10 cellular contexts compared by ENCODE assay signal in genomic region chr17:48262982-48263586, GRCh38.
DNase-seq lines count a peak whose midpoint lies in the region; ATAC-seq and TF ChIP-seq lines count a peak whose summit lies in the region.
"Had no signal": no experiment of that assay in that cellular context is flagged by ENCODE, and none has a peak within 500 bp of the region (broad histone marks: within the 10 kb centered on the region; RNA-seq: fewer than 3 reads in every experiment).

No MANE protein-coding gene starts in this region.

- intact Hi-C loops in heart right ventricle (cut with DNase I) (no loop called here), left cardiac atrium (cut with DNase I) (no loop called here), upper lobe of right lung (cut with DNase I) (no loop called here)

- H3K27me3 ChIP-seq in heart right ventricle (peaks cover 0 to 6% (median 0%) of the 10 kb centered on the region in 7 donors), upper lobe of right lung (no peaks in the 10 kb centered on the region), gastroesophageal sphincter (peaks cover 29% of the 10 kb centered on the region)
- H3K27me3 ChIP-seq: SJSA1 had no signal

- 55 to 100% methylated on average over 1 of the region's 1 CpG for WGBS in heart right ventricle, 2 donors
- WGBS in gastroesophageal sphincter (ENCODE audit: low coverage in 1 of 2), 2 donors = 56% methylated on average over 1 of the region's 1 CpG; no CpG with 5 or more reads in 1 of the 2 donors

- H3K27ac ChIP-seq in heart right ventricle (no peak overlapping the region), upper lobe of right lung (no peak overlapping the region), gastroesophageal sphincter (no peak overlapping the region)
- H3K27ac ChIP-seq: SJSA1 had no signal

- DNase-seq in heart right ventricle = no peak
- DNase-seq in left cardiac atrium = no peak
- peak; percentile 33 for DNase-seq in NCI-H510A (lab: John Stamatoyannopoulos, UW)
- no peak for DNase-seq in endothelial cell (ENCODE audit: low spot score)
- no peak for DNase-seq in upper lobe of right lung
- DNase-seq in cortex of kidney (lab: John Stamatoyannopoulos, UW) = no peak
- no peak for DNase-seq in activated naive CD4-positive, alpha-beta T cell treated with anti-CD3 and anti-CD28 coated beads, Interleukin-2, amount 50 U/mL, for 72 hours (ENCODE audit: low spot score in 2 of 2)
- DNase-seq: mesendoderm had no signal

- ATAC-seq in heart right ventricle (no peak), left cardiac atrium (no peak), upper lobe of right lung (no peak), gastroesophageal sphincter (no peak)
- no peak for ATAC-seq in activated naive CD4-positive, alpha-beta T cell treated with anti-CD3 and anti-CD28 coated beads, Interleukin-2, amount 50 U/mL, for 72 hours

- no peak for TF ChIP-seq POLR2A in gastroesophageal sphincter (IDR thresholded peaks at IDR 0.05)

- no peak for TF ChIP-seq EP300 in gastroesophageal sphincter (IDR thresholded peaks at IDR 0.05)

- no peak overlapping the region for H3K4me3 Mint-ChIP-seq in endothelial cell (ENCODE audit: unreplicated experiment)

- TF ChIP-seq CTCF in heart right ventricle (IDR thresholded peaks at IDR 0.05) = peak in 7 of 9 donors; percentile 5 to 58 (median 46)
- TF ChIP-seq CTCF in endothelial cell (IDR thresholded peaks at IDR 0.05; ENCODE audit: unreplicated experiment) = peak; percentile 55
- peak; percentile 42 for TF ChIP-seq CTCF in upper lobe of right lung (IDR thresholded peaks at IDR 0.05)
- TF ChIP-seq CTCF in gastroesophageal sphincter (IDR thresholded peaks at IDR 0.05) = no peak

- H3K9me3 Mint-ChIP-seq in endothelial cell (ENCODE audit: unreplicated experiment) = no peaks in the 10 kb centered on the region
- no peaks in the 10 kb centered on the region for H3K9me3 Mint-ChIP-seq in activated naive CD4-positive, alpha-beta T cell treated with anti-CD3 and anti-CD28 coated beads, Interleukin-2, amount 50 U/mL, for 72 hours

- peaks cover 2% of the 10 kb centered on the region for H3K27me3 Mint-ChIP-seq in endothelial cell (ENCODE audit: unreplicated experiment)

- H3K27ac Mint-ChIP-seq in endothelial cell (ENCODE audit: unreplicated experiment) = no peak overlapping the region
- no peak overlapping the region for H3K27ac Mint-ChIP-seq in activated naive CD4-positive, alpha-beta T cell treated with anti-CD3 and anti-CD28 coated beads, Interleukin-2, amount 50 U/mL, for 72 hours

- no peaks in the 10 kb centered on the region for H3K36me3 Mint-ChIP-seq in endothelial cell (ENCODE audit: low read depth, unreplicated experiment)
- H3K36me3 Mint-ChIP-seq in activated naive CD4-positive, alpha-beta T cell treated with anti-CD3 and anti-CD28 coated beads, Interleukin-2, amount 50 U/mL, for 72 hours = no peaks in the 10 kb centered on the region

- H3K4me1 ChIP-seq in heart right ventricle (peaks cover 0 to 6% (median 0%) of the 10 kb centered on the region in 9 donors), upper lobe of right lung (peaks cover 4% of the 10 kb centered on the region), gastroesophageal sphincter (no peaks in the 10 kb centered on the region)
- H3K4me1 ChIP-seq: SJSA1 had no signal

- no peak overlapping the region for H3K4me3 ChIP-seq in heart right ventricle
- H3K4me3 ChIP-seq in upper lobe of right lung = no peak overlapping the region
- H3K4me3 ChIP-seq in gastroesophageal sphincter = no peak overlapping the region
- H3K4me3 ChIP-seq: SJSA1 had no signal

- H3K36me3 ChIP-seq in heart right ventricle (no peaks in the 10 kb centered on the region), upper lobe of right lung (no peaks in the 10 kb centered on the region), gastroesophageal sphincter (no peaks in the 10 kb centered on the region)
- H3K36me3 ChIP-seq: SJSA1 had no signal

- H3K4me1 Mint-ChIP-seq in endothelial cell (ENCODE audit: unreplicated experiment) = peaks cover 15% of the 10 kb centered on the region

- no peaks in the 10 kb centered on the region for H3K9me3 ChIP-seq in heart right ventricle
- H3K9me3 ChIP-seq in upper lobe of right lung = no peaks in the 10 kb centered on the region
- no peaks in the 10 kb centered on the region for H3K9me3 ChIP-seq in gastroesophageal sphincter
- H3K9me3 ChIP-seq: SJSA1 had no signal

Comparison
In these comparisons a context has a peak if more than half of its experiments do, and no peak if none do; other contexts are left out.
1. CTCF ChIP-seq: peak in heart right ventricle (7 of 9), endothelial cell (single experiment) and upper lobe of right lung (single experiment); none in gastroesophageal sphincter (0 of 4).